ENCODE assay signal across 8 cellular contexts in genomic region chr6:170529839-170530520, GRCh38. TPM values are rescaled to one million over a fixed set of nuclear protein-coding genes. Genes with fewer than 3 reads are reported as not detected.
DNase-seq lines count a peak whose midpoint lies in the region; ATAC-seq and TF ChIP-seq lines count a peak whose summit lies in the region.

No MANE protein-coding gene starts in this region.

- POLR2A ChIA-PET in Panc1 (lab: Charles Lee), result no interaction called here

- intact Hi-C loops in Panc1 (cut with micrococcal nuclease; ENCODE audit: unreplicated experiment), result loop anchor here (2.0 to 10.0 kb wide), 4 partner anchors 235 to 739 kb away; partner anchors contain the start of gene DLL1
- intact Hi-C loops in tibial artery (cut with DNase I; ENCODE audit: low total_unique reads), result loop anchor here (5.0 kb wide), 2 partner anchors 698 to 743 kb away; no protein-coding TSS in a partner anchor

- H3K27me3 ChIP-seq in Panc1 (ENCODE audit: control insufficient read depth, insufficient read depth, low read length) (no peaks in the 10 kb centered on the region), neuronal stem cell (ENCODE audit: control insufficient read depth in 3 of 3, insufficient read depth in 3 of 3, low read depth in 1 of 3, low read length in 3 of 3) (no peaks in the 10 kb centered on the region), tibial artery (no peaks in the 10 kb centered on the region)

- no peak overlapping the region for H2AFZ ChIP-seq in neuronal stem cell (ENCODE audit: low read length)

- no peak overlapping the region for H3K18ac ChIP-seq in neuronal stem cell (ENCODE audit: low read length)

- H3K23ac ChIP-seq in neuronal stem cell (ENCODE audit: low read depth, low read length, poor library complexity), result no peak overlapping the region

- no peak overlapping the region for H3K4me3 ChIP-seq in Panc1 (ENCODE audit: low read depth in 2 of 2, low read length in 2 of 2)
- H3K4me3 ChIP-seq in neuronal stem cell (ENCODE audit: low read length in 2 of 2), result no peak overlapping the region
- H3K4me3 ChIP-seq in tibial artery, result no peak overlapping the region

- no peak overlapping the region for H2BK15ac ChIP-seq in neuronal stem cell (ENCODE audit: low read length)

- CTCF ChIA-PET in Panc1 (lab: Charles Lee), result interaction anchor here (0.6 to 1.3 kb wide), 5 partner anchors 67 to 740 kb away, joined by 3 to 8 read pairs (median 4); no protein-coding TSS in a partner anchor

- in situ Hi-C loops in Caki2 (cut with HindIII; ENCODE audit: low pct_unique_long_range_greater_than_20kb, low sequenced_read_pairs) (no loop called here), Panc1 (cut with HindIII; ENCODE audit: low pct_unique_long_range_greater_than_20kb, low sequenced_read_pairs) (no loop called here)

- H4K91ac ChIP-seq in neuronal stem cell (ENCODE audit: low read depth, low read length, poor library complexity), result no peak overlapping the region

- no peak overlapping the region for H2BK5ac ChIP-seq in neuronal stem cell (ENCODE audit: low read length)

- no TSS peak for BruUV-seq in Panc1 (replicated peaks; lab: Mats Ljungman, UMichigan)

- peak; percentile 97 for TF ChIP-seq CTCF in Panc1 (IDR thresholded peaks at IDR 0.05)
- peak; percentile 72 to 79 for TF ChIP-seq CTCF in tibial artery (IDR thresholded peaks at IDR 0.05)

- H3K9ac ChIP-seq in neuronal stem cell (ENCODE audit: low read depth, low read length, poor library complexity), result no peak overlapping the region

- H2BK12ac ChIP-seq in neuronal stem cell (ENCODE audit: low read length), result no peak overlapping the region

- no peak overlapping the region for H2BK120ac ChIP-seq in neuronal stem cell (ENCODE audit: low read depth, low read length)

- H3K79me1 ChIP-seq in neuronal stem cell (ENCODE audit: low read depth, low read length), result no peaks in the 10 kb centered on the region

- H4K8ac ChIP-seq in neuronal stem cell (ENCODE audit: low read depth, low read length), result no peak overlapping the region

- no peaks in the 10 kb centered on the region for H3K4me1 ChIP-seq in Panc1 (ENCODE audit: control insufficient read depth, insufficient read depth, low read length)
- H3K4me1 ChIP-seq in neuronal stem cell (ENCODE audit: control insufficient read depth in 2 of 2, insufficient read depth in 1 of 2, low read depth in 1 of 2, low read length in 2 of 2), result no peaks in the 10 kb centered on the region
- H3K4me1 ChIP-seq in tibial artery, result no peaks in the 10 kb centered on the region

- H3K36me3 ChIP-seq in Panc1 (ENCODE audit: control insufficient read depth, insufficient read depth, low read length) (peaks cover 12% of the 10 kb centered on the region), neuronal stem cell (replicated peaks in 1 of 2; ENCODE audit: control insufficient read depth in 2 of 2, insufficient read depth in 2 of 2, low read length in 2 of 2) (peaks cover 5 to 30% of the 10 kb centered on the region in 2 donors), tibial artery (peaks cover 21 to 37% (median 24%) of the 10 kb centered on the region in 3 donors)

- H2AK5ac ChIP-seq in neuronal stem cell (ENCODE audit: low read depth, low read length), result no peak overlapping the region

- no peak overlapping the region for H3K14ac ChIP-seq in neuronal stem cell (ENCODE audit: low read length)

- H3K4me2 ChIP-seq in neuronal stem cell (ENCODE audit: insufficient read depth, low read length, poor library complexity, severe bottlenecking), result no peak overlapping the region

- no CpG with 5 or more reads among the region's 7 CpGs for WGBS in neuronal stem cell (ENCODE audit: extremely low coverage in 2 of 2, insufficient read length in 2 of 2, insufficient replicate concordance in 1 of 2), 2 donors

- peak; percentile 42 for DNase-seq in Caki2 (ENCODE audit: low read depth)
- peak; percentile 72 for DNase-seq in HuH-7 (ENCODE audit: low spot score)
- DNase-seq in Panc1 (ENCODE audit: low read depth, low spot score), result peak; percentile 54
- DNase-seq in activated T-cell treated with anti-CD3 and anti-CD28 coated beads, Interleukin-2, amount 50 U/mL, for 48 hours, result peak; percentile 77
- peak; percentile 81 for DNase-seq in fibroblast of peridontal ligament (ENCODE audit: extremely low read depth)
- peak; percentile 82 for DNase-seq in neuronal stem cell (ENCODE audit: low spot score)
- DNase-seq in tibial artery, result peak; percentile 65 to 73

- H3K27ac ChIP-seq in Panc1 (ENCODE audit: low read length) (no peak overlapping the region), neuronal stem cell (replicated peaks; ENCODE audit: low read length) (no peak overlapping the region), tibial artery (no peak overlapping the region)

- H3K4ac ChIP-seq in neuronal stem cell (ENCODE audit: low read length), result no peak overlapping the region

- no peaks in the 10 kb centered on the region for H3K9me3 ChIP-seq in Panc1 (ENCODE audit: control insufficient read depth, insufficient read depth, low read depth, low read length)
- H3K9me3 ChIP-seq in neuronal stem cell (replicated peaks in 1 of 2; ENCODE audit: control insufficient read depth in 2 of 2, insufficient read depth in 1 of 2, low read depth in 1 of 2, low read length in 2 of 2), result peaks cover 0 to 2% of the 10 kb centered on the region in 2 donors
- no peaks in the 10 kb centered on the region for H3K9me3 ChIP-seq in tibial artery

- peak; percentile 82 for ATAC-seq in GM21360 (IDR thresholded peaks at IDR 0.05; ENCODE audit: unreplicated experiment)
- peak; percentile 94 for ATAC-seq in Panc1

RNA-seq across cellular contexts. Expression of gene PSMB1, which starts 23.1 kb away (rescaled TPM):
- 776 and 923 TPM in 2 replicates for total RNA-seq in Caki2 (2014; rRNA removed; shearing (Covaris generic); ENCODE audit: low replicate concordance)
- 305 TPM for total RNA-seq in Panc1 (2021; ENCODE audit: unreplicated experiment)
- 378 TPM for polyA plus RNA-seq in Panc1 (2012; ENCODE audit: insufficient read length)
- polyA plus RNA-seq in neuronal stem cell (2013, experiment 1 of 2), result 260 TPM
- 249 TPM for polyA plus RNA-seq in neuronal stem cell (2013, experiment 2 of 2)

RNA-seq across cellular contexts. Expression of gene TBP, which starts 24.2 kb away (rescaled TPM):
- total RNA-seq in Caki2 (2014; rRNA removed; shearing (Covaris generic); ENCODE audit: low replicate concordance), result 13.3 and 15.2 TPM in 2 replicates
- 26.4 TPM for total RNA-seq in Panc1 (2021; ENCODE audit: unreplicated experiment)
- polyA plus RNA-seq in Panc1 (2012; ENCODE audit: insufficient read length), result 27.5 TPM
- 24.3 TPM for polyA plus RNA-seq in neuronal stem cell (2013, experiment 1 of 2)
- 25.0 TPM for polyA plus RNA-seq in neuronal stem cell (2013, experiment 2 of 2)

RNA-seq across cellular contexts. Expression of gene PDCD2, which starts 54.5 kb away (rescaled TPM):
- total RNA-seq in Caki2 (2014; rRNA removed; shearing (Covaris generic); ENCODE audit: low replicate concordance), result 149 and 170 TPM in 2 replicates
- 121 TPM for total RNA-seq in Panc1 (2021; ENCODE audit: unreplicated experiment)
- polyA plus RNA-seq in Panc1 (2012; ENCODE audit: insufficient read length), result 88.0 TPM
- 48.6 TPM for polyA plus RNA-seq in neuronal stem cell (2013, experiment 1 of 2)
- 49.0 TPM for polyA plus RNA-seq in neuronal stem cell (2013, experiment 2 of 2)
